ENCODE assay signal across 29 cellular contexts in genomic region chr10:4396401-4397283, GRCh38.
"Had no signal": no experiment of that assay in that cellular context is flagged by ENCODE, and none has a peak within 500 bp of the region (broad histone marks: within the 10 kb centered on the region; RNA-seq: fewer than 3 reads in every experiment).

No MANE protein-coding gene starts in this region.

- H3K36me3 ChIP-seq: ascending aorta, breast epithelium had no signal

- FAIRE-seq: TTC549 had no signal

- ATAC-seq: activated CD4-positive, alpha-beta T cell treated with anti-CD3 and anti-CD28 coated beads for 36 hours; activated CD4-positive, CD25-positive, alpha-beta regulatory T cell treated with anti-CD3 and anti-CD28 coated beads, Interleukin-2, amount 50 U/mL, for 24 hours; activated CD8-positive, alpha-beta T cell treated with anti-CD3 and anti-CD28 coated beads, Interleukin-2, amount 10 ng/mL, durations not matched to agents 7 days and 5 days; WTC11 had no signal

- H3K27me3 ChIP-seq: ascending aorta, breast epithelium had no signal

- H3K9me3 ChIP-seq: ascending aorta, breast epithelium had no signal

- H3K27ac ChIP-seq: ascending aorta, breast epithelium, PC-9 had no signal

- H2AFZ ChIP-seq: PC-9 had no signal

- H3K4me1 ChIP-seq: ascending aorta, breast epithelium had no signal

- DNase-seq: activated CD4-positive, alpha-beta T cell treated with anti-CD3 and anti-CD28 coated beads for 36 hours; activated CD4-positive, alpha-beta T cell treated with anti-CD3 and anti-CD28 coated beads, Interleukin-2, amount 10 ng/mL, durations not matched to agents 7 days and 5 days; activated CD4-positive, alpha-beta T cell treated with anti-CD3 and anti-CD28 coated beads, Interleukin-2, amount 50 U/mL, for 48 hours; activated CD8-positive, alpha-beta T cell treated with anti-CD3 and anti-CD28 coated beads, Interleukin-2, amount 10 ng/mL, durations not matched to agents 7 days and 5 days; activated gamma-delta T cell; activated naive CD4-positive, alpha-beta T cell treated with Interleukin-2 at 50 U/mL for 16 hours; activated naive CD8-positive, alpha-beta T cell treated with anti-CD3 and anti-CD28 coated beads, Interleukin-2, amount 10 ng/mL, durations not matched to agents 7 days and 5 days; activated T-cell treated with anti-CD3 and anti-CD28 coated beads, Interleukin-2, amount 50 U/mL, for 24 hours; amygdala; caudate nucleus; cerebellar nuclear complex; Kasumi-1; KG1; MM.1S; NCI-H1092 treated with DMSO at 0.1 percent for 48 hours; NCI-H1436; NCI-H1694; NCI-H1930; NCI-H2081 treated with DMSO at 0.1 percent for 48 hours; NCI-H226; NCI-H446 treated with DMSO at 0.1 percent for 48 hours; NCI-H526 treated with DMSO at 0.1 percent for 48 hours; PC-9; Right ventricle myocardium superior had no signal

- H3K4me2 ChIP-seq: PC-9 had no signal

- H3K4me3 ChIP-seq: ascending aorta, breast epithelium, PC-9 had no signal
